ENCODE assay signal across 12 cellular contexts in the genomic region with DNA sequence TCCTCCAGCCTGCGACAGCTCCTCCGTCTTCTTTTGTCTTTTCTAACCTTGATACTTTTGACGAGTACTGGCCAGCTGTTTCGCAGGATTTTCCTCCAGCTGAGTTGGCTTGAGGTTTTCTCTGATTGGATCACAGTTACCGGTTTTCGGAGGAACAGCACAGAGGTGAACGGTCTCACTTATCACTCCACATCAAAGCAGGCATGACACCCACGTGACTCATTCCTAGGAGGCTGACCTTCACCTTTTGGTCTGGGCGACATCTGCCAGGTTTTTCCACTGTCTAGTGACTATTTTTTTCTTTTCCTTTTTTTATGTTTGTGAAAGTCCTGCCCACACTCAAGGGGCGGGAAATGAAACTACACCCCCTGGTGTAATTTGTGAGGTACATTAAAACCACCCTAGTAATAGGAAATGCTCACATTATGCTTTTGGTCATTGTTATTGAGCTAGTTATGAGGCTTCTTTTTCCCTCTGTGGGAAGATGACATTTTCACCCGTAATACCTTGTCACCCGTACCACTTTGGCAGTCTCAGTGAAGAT.
DNase-seq lines count a peak whose midpoint lies in the region; ATAC-seq and TF ChIP-seq lines count a peak whose summit lies in the region.
"Had no signal": no experiment of that assay in that cellular context is flagged by ENCODE, and none has a peak within 500 bp of the region (broad histone marks: within the 10 kb centered on the region; RNA-seq: fewer than 3 reads in every experiment).

No MANE protein-coding gene starts in this region.

- RAD21 ChIA-PET in HCT116 (lab: Charles Lee; ENCODE audit: low non-redundant PET in 1 of 2, low total read pairs in 2 of 2, uncharacterized antibody in 2 of 2, unreplicated experiment in 2 of 2) = no interaction called here

- H3K9me2 ChIP-seq in HCT116 (ENCODE audit: insufficient read depth) = no peaks in the 10 kb centered on the region

- no peaks in the 10 kb centered on the region for H3K79me2 ChIP-seq in HCT116 (ENCODE audit: insufficient read depth, low read length)

- CTCF ChIA-PET in HCT116 (lab: Charles Lee) = interaction anchor here (0.8 kb wide), 1 partner anchor 321 kb away, joined by 4 read pairs; no protein-coding TSS in a partner anchor

- H3K36me3 ChIP-seq in HCT116 (ENCODE audit: control insufficient read depth in 1 of 2, insufficient read depth in 2 of 2, low read length in 2 of 2) (no peaks in the 10 kb centered on the region), ascending aorta (no peaks in the 10 kb centered on the region)
- H3K36me3 ChIP-seq: gastrocnemius medialis had no signal

- peak; percentile 9; the same call in 1 of the 2 replicates for TF ChIP-seq RAD21 in HCT116 (IDR thresholded peaks at IDR 0.05; ENCODE audit: low read depth)

- H3K27ac Mint-ChIP-seq in activated CD4-positive, alpha-beta T cell treated with anti-CD3 and anti-CD28 coated beads, Interleukin-2, amount 10 ng/mL, durations not matched to agents 24 days and 14 days = peak overlapping the region; percentile 75
- H3K27ac Mint-ChIP-seq: HFFc6 had no signal

- H3K4me3 Mint-ChIP-seq in activated CD4-positive, alpha-beta T cell treated with anti-CD3 and anti-CD28 coated beads, Interleukin-2, amount 10 ng/mL, durations not matched to agents 24 days and 14 days = peak overlapping the region; percentile 67
- H3K4me3 Mint-ChIP-seq: HFFc6 had no signal

- H2AFZ ChIP-seq in HCT116 (ENCODE audit: low read depth, low read length, poor library complexity, severe bottlenecking) = no peak overlapping the region

- H3K9me3 ChIP-seq in HCT116 (ENCODE audit: control insufficient read depth in 1 of 2, insufficient read depth in 1 of 2, low read depth in 1 of 2, low read length in 2 of 2) = no peaks in the 10 kb centered on the region
- no peaks in the 10 kb centered on the region for H3K9me3 ChIP-seq in ascending aorta
- H3K9me3 ChIP-seq: gastrocnemius medialis, psoas muscle had no signal

- POLR2A ChIA-PET in HCT116 (lab: Charles Lee) = no interaction called here

- H3K4me1 Mint-ChIP-seq in activated CD4-positive, alpha-beta T cell treated with anti-CD3 and anti-CD28 coated beads, Interleukin-2, amount 10 ng/mL, durations not matched to agents 24 days and 14 days = peaks cover 43% of the 10 kb centered on the region

- BruUV-seq in HCT116 (replicated peaks; lab: Mats Ljungman, UMichigan) = no TSS peak

- H3K4me2 ChIP-seq in HCT116 (ENCODE audit: low read length) = no peak overlapping the region

- H3K36me3 Mint-ChIP-seq in activated CD4-positive, alpha-beta T cell treated with anti-CD3 and anti-CD28 coated beads, Interleukin-2, amount 10 ng/mL, durations not matched to agents 24 days and 14 days (ENCODE audit: low read depth) = no peaks in the 10 kb centered on the region

- H3K27ac ChIP-seq in HCT116 (ENCODE audit: low read depth, low read length) (no peak overlapping the region), ascending aorta (no peak overlapping the region)
- H3K27ac ChIP-seq: gastrocnemius medialis, psoas muscle had no signal

- TF ChIP-seq POLR2A in HCT116 (IDR thresholded peaks at IDR 0.05; ENCODE audit: borderline replicate concordance, extremely low read depth, insufficient read depth, insufficient read length) = no peak

- peaks cover 7% of the 10 kb centered on the region for H3K27me3 Mint-ChIP-seq in activated CD4-positive, alpha-beta T cell treated with anti-CD3 and anti-CD28 coated beads, Interleukin-2, amount 10 ng/mL, durations not matched to agents 24 days and 14 days

- H3K9me3 Mint-ChIP-seq in activated CD4-positive, alpha-beta T cell treated with anti-CD3 and anti-CD28 coated beads, Interleukin-2, amount 10 ng/mL, durations not matched to agents 24 days and 14 days = no peaks in the 10 kb centered on the region

- H3K4me3 ChIP-seq in HCT116 (replicated peaks in 1 of 2; ENCODE audit: low read depth in 1 of 2, low read length in 2 of 2) (no peak overlapping the region), epithelial cell of proximal tubule (ENCODE audit: low read depth, low read length) (no peak overlapping the region), ascending aorta (no peak overlapping the region)
- H3K4me3 ChIP-seq: gastrocnemius medialis, psoas muscle had no signal

- TF ChIP-seq CTCF in HCT116 (IDR thresholded peaks at IDR 0.05 in 2 of 3, conservative IDR thresholded peaks at IDR 0.05 in 1 of 3; ENCODE audit: borderline replicate concordance in 1 of 3, insufficient read depth in 1 of 3, low read depth in 2 of 3, low read length in 2 of 3) = 0 out of 6 replicates have a peak, but pooled peaks of 1 of the 3 experiments have one; percentile 9
- peak; percentile 16 for TF ChIP-seq CTCF in epithelial cell of proximal tubule (conservative IDR thresholded peaks at IDR 0.05; ENCODE audit: low read depth, low read length)
- TF ChIP-seq CTCF in ascending aorta (IDR thresholded peaks at IDR 0.05) = no peak

- no peak overlapping the region for H3K9ac ChIP-seq in HCT116 (ENCODE audit: low read length)

- H3K27me3 ChIP-seq in HCT116 (ENCODE audit: insufficient read depth, low read length) = peaks cover 41% of the 10 kb centered on the region
- no peaks in the 10 kb centered on the region for H3K27me3 ChIP-seq in ascending aorta
- H3K27me3 ChIP-seq: gastrocnemius medialis had no signal

- intact Hi-C loops in HCT116 (cut with micrococcal nuclease) = no loop called here
- intact Hi-C loops in activated CD4-positive, alpha-beta T cell treated with anti-CD3 and anti-CD28 coated beads, Interleukin-2, amount 10 ng/mL, durations not matched to agents 24 days and 14 days (cut with micrococcal nuclease) = loop anchor here (1.0 to 2.0 kb wide), 7 partner anchors 17 to 321 kb away; no protein-coding TSS in a partner anchor
- intact Hi-C loops in ascending aorta (cut with DNase I) = no loop called here

- no peak for DNase-seq in HCT116 (ENCODE audit: low read depth, low spot score)
- DNase-seq in activated CD4-positive, alpha-beta T cell treated with anti-CD3 and anti-CD28 coated beads, Interleukin-2, amount 10 ng/mL, durations not matched to agents 24 days and 14 days = peak; percentile 76
- DNase-seq in epithelial cell of proximal tubule (ENCODE audit: low read depth) = no peak
- DNase-seq in stimulated activated CD4-positive, alpha-beta T cell treated with anti-CD3 and anti-CD28 coated beads, Interleukin-4, amount 100 ng/mL, for 1 hour = peak; percentile 33
- no peak for DNase-seq in ascending aorta (ENCODE audit: low spot score in 2 of 2)
- no peak for DNase-seq in Ammon's horn (ENCODE audit: low spot score)
- DNase-seq in DMS153 (lab: John Stamatoyannopoulos, UW) = no peak
- DNase-seq: gastrocnemius medialis, HFFc6, NCI-H1092, psoas muscle had no signal

- ATAC-seq in HCT116 (peak; percentile 43), GM18519 (IDR thresholded peaks at IDR 0.05; ENCODE audit: low FRiP score, unreplicated experiment) (no peak)
- ATAC-seq: gastrocnemius medialis had no signal

- no peaks in the 10 kb centered on the region for H4K20me1 ChIP-seq in HCT116 (ENCODE audit: insufficient read depth)

- H3K4me1 ChIP-seq in HCT116 (ENCODE audit: control insufficient read depth in 1 of 2, insufficient read depth in 2 of 2, low read length in 2 of 2) = peaks cover 3 to 4% of the 10 kb centered on the region in 2 experiments; a peak in 2 of 4 replicates
- peaks cover 0 to 6% of the 10 kb centered on the region in 2 donors for H3K4me1 ChIP-seq in ascending aorta

TF ChIP-seq in HCT116, 20 proteins besides CTCF, POLR2A, EP300 and RAD21:
- TF ChIP-seq, protein P1, sequence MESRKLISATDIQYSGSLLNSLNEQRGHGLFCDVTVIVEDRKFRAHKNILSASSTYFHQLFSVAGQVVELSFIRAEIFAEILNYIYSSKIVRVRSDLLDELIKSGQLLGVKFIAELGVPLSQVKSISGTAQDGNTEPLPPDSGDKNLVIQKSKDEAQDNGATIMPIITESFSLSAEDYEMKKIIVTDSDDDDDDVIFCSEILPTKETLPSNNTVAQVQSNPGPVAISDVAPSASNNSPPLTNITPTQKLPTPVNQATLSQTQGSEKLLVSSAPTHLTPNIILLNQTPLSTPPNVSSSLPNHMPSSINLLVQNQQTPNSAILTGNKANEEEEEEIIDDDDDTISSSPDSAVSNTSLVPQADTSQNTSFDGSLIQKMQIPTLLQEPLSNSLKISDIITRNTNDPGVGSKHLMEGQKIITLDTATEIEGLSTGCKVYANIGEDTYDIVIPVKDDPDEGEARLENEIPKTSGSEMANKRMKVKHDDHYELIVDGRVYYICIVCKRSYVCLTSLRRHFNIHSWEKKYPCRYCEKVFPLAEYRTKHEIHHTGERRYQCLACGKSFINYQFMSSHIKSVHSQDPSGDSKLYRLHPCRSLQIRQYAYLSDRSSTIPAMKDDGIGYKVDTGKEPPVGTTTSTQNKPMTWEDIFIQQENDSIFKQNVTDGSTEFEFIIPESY (IDR thresholded peaks at IDR 0.05; ENCODE audit: extremely low read depth, insufficient replicate concordance, low read length) = no peak
- TF ChIP-seq TCF7L2 (IDR thresholded peaks at IDR 0.05; ENCODE audit: borderline replicate concordance, extremely low read depth, insufficient read depth, insufficient read length) (peak; percentile 84), FOSL1 (IDR thresholded peaks at IDR 0.05; ENCODE audit: low read depth) (0 out of 2 replicates have a peak, but pooled peaks have one; percentile 11)

Comparison
In these comparisons a context has a peak if more than half of its experiments do, and no peak if none do; other contexts are left out.
1. DNase-seq: peak in activated CD4-positive, alpha-beta T cell treated with anti-CD3 and anti-CD28 coated beads, Interleukin-2, amount 10 ng/mL, durations not matched to agents 24 days and 14 days (single experiment) and stimulated activated CD4-positive, alpha-beta T cell treated with anti-CD3 and anti-CD28 coated beads, Interleukin-4, amount 100 ng/mL, for 1 hour (single experiment); none in HCT116 (single experiment), epithelial cell of proximal tubule (single experiment), ascending aorta (0 of 2), Ammon's horn (single experiment) and DMS153 (single experiment).